1 cellular context compared by ENCODE assay signal in genomic region chr19:10252707-10253106, GRCh38.
TF ChIP-seq lines count a peak whose summit lies in the region.

No MANE protein-coding gene starts in this region.

TF ChIP-seq in liver, 16 proteins besides CTCF, POLR2A, EP300 and RAD21 (continued from another document):
- TF ChIP-seq REST (IDR thresholded peaks at IDR 0.05) (no peak), HNF4G (IDR thresholded peaks at IDR 0.05) (no peak)
